Comparison of ENCODE assay signal across 1 cellular context in genomic region chr22:22157500-22157822, GRCh38.
TF ChIP-seq lines count a peak whose summit lies in the region.

No MANE protein-coding gene starts in this region.

TF ChIP-seq in HepG2, 621 proteins besides CTCF, POLR2A, EP300 and RAD21 (continued from another document):
- TF ChIP-seq, protein P1, sequence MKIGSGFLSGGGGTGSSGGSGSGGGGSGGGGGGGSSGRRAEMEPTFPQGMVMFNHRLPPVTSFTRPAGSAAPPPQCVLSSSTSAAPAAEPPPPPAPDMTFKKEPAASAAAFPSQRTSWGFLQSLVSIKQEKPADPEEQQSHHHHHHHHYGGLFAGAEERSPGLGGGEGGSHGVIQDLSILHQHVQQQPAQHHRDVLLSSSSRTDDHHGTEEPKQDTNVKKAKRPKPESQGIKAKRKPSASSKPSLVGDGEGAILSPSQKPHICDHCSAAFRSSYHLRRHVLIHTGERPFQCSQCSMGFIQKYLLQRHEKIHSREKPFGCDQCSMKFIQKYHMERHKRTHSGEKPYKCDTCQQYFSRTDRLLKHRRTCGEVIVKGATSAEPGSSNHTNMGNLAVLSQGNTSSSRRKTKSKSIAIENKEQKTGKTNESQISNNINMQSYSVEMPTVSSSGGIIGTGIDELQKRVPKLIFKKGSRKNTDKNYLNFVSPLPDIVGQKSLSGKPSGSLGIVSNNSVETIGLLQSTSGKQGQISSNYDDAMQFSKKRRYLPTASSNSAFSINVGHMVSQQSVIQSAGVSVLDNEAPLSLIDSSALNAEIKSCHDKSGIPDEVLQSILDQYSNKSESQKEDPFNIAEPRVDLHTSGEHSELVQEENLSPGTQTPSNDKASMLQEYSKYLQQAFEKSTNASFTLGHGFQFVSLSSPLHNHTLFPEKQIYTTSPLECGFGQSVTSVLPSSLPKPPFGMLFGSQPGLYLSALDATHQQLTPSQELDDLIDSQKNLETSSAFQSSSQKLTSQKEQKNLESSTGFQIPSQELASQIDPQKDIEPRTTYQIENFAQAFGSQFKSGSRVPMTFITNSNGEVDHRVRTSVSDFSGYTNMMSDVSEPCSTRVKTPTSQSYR (CRISPR knock-in tag; IDR thresholded peaks at IDR 0.05; ENCODE audit: borderline replicate concordance), result no peak
- TF ChIP-seq ATF7 (IDR thresholded peaks at IDR 0.05), result no peak
- TF ChIP-seq ATF7 (CRISPR knock-in tag; IDR thresholded peaks at IDR 0.05), result no peak
- TF ChIP-seq, protein P2, sequence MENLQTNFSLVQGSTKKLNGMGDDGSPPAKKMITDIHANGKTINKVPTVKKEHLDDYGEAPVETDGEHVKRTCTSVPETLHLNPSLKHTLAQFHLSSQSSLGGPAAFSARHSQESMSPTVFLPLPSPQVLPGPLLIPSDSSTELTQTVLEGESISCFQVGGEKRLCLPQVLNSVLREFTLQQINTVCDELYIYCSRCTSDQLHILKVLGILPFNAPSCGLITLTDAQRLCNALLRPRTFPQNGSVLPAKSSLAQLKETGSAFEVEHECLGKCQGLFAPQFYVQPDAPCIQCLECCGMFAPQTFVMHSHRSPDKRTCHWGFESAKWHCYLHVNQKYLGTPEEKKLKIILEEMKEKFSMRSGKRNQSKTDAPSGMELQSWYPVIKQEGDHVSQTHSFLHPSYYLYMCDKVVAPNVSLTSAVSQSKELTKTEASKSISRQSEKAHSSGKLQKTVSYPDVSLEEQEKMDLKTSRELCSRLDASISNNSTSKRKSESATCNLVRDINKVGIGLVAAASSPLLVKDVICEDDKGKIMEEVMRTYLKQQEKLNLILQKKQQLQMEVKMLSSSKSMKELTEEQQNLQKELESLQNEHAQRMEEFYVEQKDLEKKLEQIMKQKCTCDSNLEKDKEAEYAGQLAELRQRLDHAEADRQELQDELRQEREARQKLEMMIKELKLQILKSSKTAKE (CRISPR knock-in tag; IDR thresholded peaks at IDR 0.05; ENCODE audit: borderline replicate concordance), result no peak
- TF ChIP-seq ZNF703 (CRISPR knock-in tag; IDR thresholded peaks at IDR 0.05; ENCODE audit: borderline replicate concordance), result no peak
- no peak for TF ChIP-seq ZNF180 (CRISPR knock-in tag; IDR thresholded peaks at IDR 0.05; ENCODE audit: borderline replicate concordance, low read depth)
- TF ChIP-seq CHD4 (IDR thresholded peaks at IDR 0.05; ENCODE audit: borderline replicate concordance, low read length), result no peak
- TF ChIP-seq TRAFD1 (CRISPR knock-in tag; IDR thresholded peaks at IDR 0.05; ENCODE audit: borderline replicate concordance), result no peak
- TF ChIP-seq, protein P3, sequence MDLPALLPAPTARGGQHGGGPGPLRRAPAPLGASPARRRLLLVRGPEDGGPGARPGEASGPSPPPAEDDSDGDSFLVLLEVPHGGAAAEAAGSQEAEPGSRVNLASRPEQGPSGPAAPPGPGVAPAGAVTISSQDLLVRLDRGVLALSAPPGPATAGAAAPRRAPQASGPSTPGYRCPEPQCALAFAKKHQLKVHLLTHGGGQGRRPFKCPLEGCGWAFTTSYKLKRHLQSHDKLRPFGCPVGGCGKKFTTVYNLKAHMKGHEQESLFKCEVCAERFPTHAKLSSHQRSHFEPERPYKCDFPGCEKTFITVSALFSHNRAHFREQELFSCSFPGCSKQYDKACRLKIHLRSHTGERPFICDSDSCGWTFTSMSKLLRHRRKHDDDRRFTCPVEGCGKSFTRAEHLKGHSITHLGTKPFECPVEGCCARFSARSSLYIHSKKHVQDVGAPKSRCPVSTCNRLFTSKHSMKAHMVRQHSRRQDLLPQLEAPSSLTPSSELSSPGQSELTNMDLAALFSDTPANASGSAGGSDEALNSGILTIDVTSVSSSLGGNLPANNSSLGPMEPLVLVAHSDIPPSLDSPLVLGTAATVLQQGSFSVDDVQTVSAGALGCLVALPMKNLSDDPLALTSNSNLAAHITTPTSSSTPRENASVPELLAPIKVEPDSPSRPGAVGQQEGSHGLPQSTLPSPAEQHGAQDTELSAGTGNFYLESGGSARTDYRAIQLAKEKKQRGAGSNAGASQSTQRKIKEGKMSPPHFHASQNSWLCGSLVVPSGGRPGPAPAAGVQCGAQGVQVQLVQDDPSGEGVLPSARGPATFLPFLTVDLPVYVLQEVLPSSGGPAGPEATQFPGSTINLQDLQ (CRISPR knock-in tag; IDR thresholded peaks at IDR 0.05), result no peak
